In the genomic region with DNA sequence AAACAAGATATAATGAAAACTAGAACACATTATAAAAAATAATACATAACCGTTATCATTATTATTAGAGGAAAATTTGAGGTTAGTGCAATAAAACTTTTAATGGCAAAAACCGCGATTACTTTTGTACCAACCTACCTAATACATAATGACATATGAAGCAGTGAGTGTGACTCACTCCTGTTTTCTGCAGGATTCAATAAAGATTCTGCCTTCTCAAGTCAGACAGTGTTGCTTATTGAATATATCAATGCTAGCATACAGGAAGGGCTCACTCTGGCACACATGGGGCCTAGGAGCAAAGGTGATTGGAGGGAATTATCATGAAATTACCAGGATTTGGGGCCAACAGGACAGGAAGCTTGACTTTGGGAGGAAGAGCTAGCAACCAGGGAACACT, we compare ENCODE assay signal across 35 cellular contexts.
"Had no signal": no experiment of that assay in that cellular context is flagged by ENCODE, and none has a peak within 500 bp of the region (broad histone marks: within the 10 kb centered on the region; RNA-seq: fewer than 3 reads in every experiment).

No MANE protein-coding gene starts in this region.

- H3K27ac ChIP-seq: ascending aorta, cardiac muscle cell, VCaP had no signal

- H3K9me3 ChIP-seq: ascending aorta had no signal

- H3K36me3 ChIP-seq: ascending aorta, cardiac muscle cell had no signal

- H3K4me3 Mint-ChIP-seq: activated B cell treated with CpG ODN at 0.5 μM for 24 hours; activated CD4-positive, alpha-beta memory T cell treated with anti-CD3 and anti-CD28 coated beads for 36 hours; activated CD4-positive, alpha-beta T cell treated with anti-CD3 and anti-CD28 coated beads, Interleukin-2, amount 10 ng/mL, durations not matched to agents 24 days and 14 days; activated CD8-positive, alpha-beta T cell treated with anti-CD3 and anti-CD28 coated beads for 36 hours; activated naive CD4-positive, alpha-beta T cell treated with anti-CD3 and anti-CD28 coated beads, Interleukin-2, amount 10 ng/mL, durations not matched to agents 7 days and 5 days; activated naive CD4-positive, alpha-beta T cell treated with anti-CD3 and anti-CD28 coated beads, Interleukin-2, amount 50 U/mL, for 24 hours; activated naive CD8-positive, alpha-beta T cell; activated naive CD8-positive, alpha-beta T cell treated with anti-CD3 and anti-CD28 coated beads, Interleukin-2, amount 10 ng/mL, durations not matched to agents 7 days and 5 days; activated naive CD8-positive, alpha-beta T cell treated with anti-CD3 and anti-CD28 coated beads, Interleukin-2, amount 50 U/mL, for 24 hours; activated T-cell treated with anti-CD3 and anti-CD28 coated beads, Interleukin-2, amount 50 U/mL, for 24 hours; brain; central memory CD8-positive, alpha-beta T cell; T-helper 1 cell treated with Interleukin-12 subunit alpha and Interleukin-12 subunit beta and Interleukin-4 antibody, amounts not matched to agents 30 μg/mL and 1 μg/mL, for 36 hours; T-helper 2 cell treated with Interferon-gamma antibody and Interleukin-4, amounts not matched to agents 5 μg/mL and 100 μg/mL, for 36 hours had no signal

- H3K27ac Mint-ChIP-seq: activated B cell treated with CpG ODN at 0.5 μM for 24 hours; activated CD4-positive, alpha-beta memory T cell treated with anti-CD3 and anti-CD28 coated beads for 36 hours; activated CD4-positive, alpha-beta T cell treated with anti-CD3 and anti-CD28 coated beads, Interleukin-2, amount 10 ng/mL, durations not matched to agents 24 days and 14 days; activated CD8-positive, alpha-beta T cell treated with anti-CD3 and anti-CD28 coated beads for 36 hours; activated naive CD4-positive, alpha-beta T cell treated with anti-CD3 and anti-CD28 coated beads, Interleukin-2, amount 10 ng/mL, durations not matched to agents 7 days and 5 days; activated naive CD4-positive, alpha-beta T cell treated with anti-CD3 and anti-CD28 coated beads, Interleukin-2, amount 50 U/mL, for 24 hours; activated naive CD8-positive, alpha-beta T cell; activated naive CD8-positive, alpha-beta T cell treated with anti-CD3 and anti-CD28 coated beads, Interleukin-2, amount 10 ng/mL, durations not matched to agents 7 days and 5 days; activated naive CD8-positive, alpha-beta T cell treated with anti-CD3 and anti-CD28 coated beads, Interleukin-2, amount 50 U/mL, for 24 hours; activated T-cell treated with anti-CD3 and anti-CD28 coated beads, Interleukin-2, amount 50 U/mL, for 24 hours; activated T-helper 2 cell treated with anti-CD3 and anti-CD28 coated beads, Interferon-gamma antibody, Interleukin-2, Interleukin-4, amounts not matched to agents 10 μg/mL and 5 μg/mL and 100 μg/mL, durations not matched to agents 14 hours and 24 hours and 36 hours; brain; T-helper 1 cell treated with Interleukin-12 subunit alpha and Interleukin-12 subunit beta and Interleukin-4 antibody, amounts not matched to agents 30 μg/mL and 1 μg/mL, for 36 hours; T-helper 2 cell treated with Interferon-gamma antibody and Interleukin-4, amounts not matched to agents 5 μg/mL and 100 μg/mL, for 36 hours had no signal

- DNase-seq: activated B cell treated with CpG ODN at 0.5 μM for 24 hours; activated CD4-positive, alpha-beta memory T cell treated with anti-CD3 and anti-CD28 coated beads for 36 hours; activated CD4-positive, alpha-beta T cell treated with anti-CD3 and anti-CD28 coated beads for 4 hours; activated CD4-positive, alpha-beta T cell treated with anti-CD3 and anti-CD28 coated beads, Interleukin-2, amount 10 ng/mL, durations not matched to agents 24 days and 14 days; activated CD4-positive, alpha-beta T cell treated with anti-CD3 and anti-CD28 coated beads, Interleukin-2, amount 50 U/mL, for 1 hour; activated CD4-positive, alpha-beta T cell treated with anti-CD3 and anti-CD28 coated beads, Interleukin-2, amount 50 U/mL, for 4 hours; activated CD4-positive, CD25-positive, alpha-beta regulatory T cell treated with anti-CD3 and anti-CD28 coated beads, Interleukin-2, amount 50 U/mL, for 72 hours; activated CD8-positive, alpha-beta memory T cell treated with anti-CD3 and anti-CD28 coated beads, Interleukin-2, amount 50 U/mL, for 4 hours; activated CD8-positive, alpha-beta T cell treated with anti-CD3 and anti-CD28 coated beads for 36 hours; activated effector memory CD4-positive, alpha-beta T cell treated with Interleukin-2 at 50 U/mL for 16 hours; activated gamma-delta T cell; activated naive CD4-positive, alpha-beta T cell treated with anti-CD3 and anti-CD28 coated beads, Interleukin-2, amount 10 ng/mL, durations not matched to agents 7 days and 5 days; activated naive CD4-positive, alpha-beta T cell treated with Interleukin-2 at 50 U/mL for 16 hours; activated naive CD8-positive, alpha-beta T cell treated with anti-CD3 and anti-CD28 coated beads, Interleukin-2, amount 10 ng/mL, durations not matched to agents 7 days and 5 days; activated naive CD8-positive, alpha-beta T cell treated with anti-CD3 and anti-CD28 coated beads, Interleukin-2, amount 50 U/mL, for 24 hours; activated T-cell treated with anti-CD3 and anti-CD28 coated beads for 4 hours; activated T-cell treated with anti-CD3 and anti-CD28 coated beads, Interleukin-2, amount 50 U/mL, for 24 hours; activated T-cell treated with anti-CD3 and anti-CD28 coated beads, Interleukin-2, amount 50 U/mL, for 48 hours; amygdala; anterior cingulate cortex; caudate nucleus; cerebellar nuclear complex; T-helper 1 cell; T-helper 2 cell; T-helper 9 cell had no signal

- H3K27me3 Mint-ChIP-seq: activated B cell treated with CpG ODN at 0.5 μM for 24 hours; activated CD4-positive, alpha-beta memory T cell treated with anti-CD3 and anti-CD28 coated beads for 36 hours; activated CD4-positive, alpha-beta T cell treated with anti-CD3 and anti-CD28 coated beads, Interleukin-2, amount 10 ng/mL, durations not matched to agents 24 days and 14 days; activated CD8-positive, alpha-beta T cell treated with anti-CD3 and anti-CD28 coated beads for 36 hours; activated naive CD4-positive, alpha-beta T cell treated with anti-CD3 and anti-CD28 coated beads, Interleukin-2, amount 10 ng/mL, durations not matched to agents 7 days and 5 days; activated naive CD4-positive, alpha-beta T cell treated with anti-CD3 and anti-CD28 coated beads, Interleukin-2, amount 50 U/mL, for 24 hours; activated naive CD8-positive, alpha-beta T cell; activated naive CD8-positive, alpha-beta T cell treated with anti-CD3 and anti-CD28 coated beads, Interleukin-2, amount 10 ng/mL, durations not matched to agents 7 days and 5 days; activated naive CD8-positive, alpha-beta T cell treated with anti-CD3 and anti-CD28 coated beads, Interleukin-2, amount 50 U/mL, for 24 hours; activated T-cell treated with anti-CD3 and anti-CD28 coated beads, Interleukin-2, amount 50 U/mL, for 24 hours; central memory CD8-positive, alpha-beta T cell had no signal

- H3K36me3 Mint-ChIP-seq: activated CD4-positive, alpha-beta memory T cell treated with anti-CD3 and anti-CD28 coated beads for 36 hours; activated naive CD4-positive, alpha-beta T cell treated with anti-CD3 and anti-CD28 coated beads, Interleukin-2, amount 10 ng/mL, durations not matched to agents 7 days and 5 days; activated naive CD4-positive, alpha-beta T cell treated with anti-CD3 and anti-CD28 coated beads, Interleukin-2, amount 50 U/mL, for 24 hours; activated naive CD8-positive, alpha-beta T cell; activated naive CD8-positive, alpha-beta T cell treated with anti-CD3 and anti-CD28 coated beads, Interleukin-2, amount 10 ng/mL, durations not matched to agents 7 days and 5 days; brain had no signal

- ATAC-seq: activated CD8-positive, alpha-beta T cell treated with anti-CD3 and anti-CD28 coated beads for 36 hours; activated naive CD8-positive, alpha-beta T cell treated with anti-CD3 and anti-CD28 coated beads, Interleukin-2, amount 50 U/mL, for 24 hours had no signal

- H3K4me1 Mint-ChIP-seq: activated B cell treated with CpG ODN at 0.5 μM for 24 hours; activated CD4-positive, alpha-beta T cell treated with anti-CD3 and anti-CD28 coated beads, Interleukin-2, amount 10 ng/mL, durations not matched to agents 24 days and 14 days; activated naive CD4-positive, alpha-beta T cell treated with anti-CD3 and anti-CD28 coated beads, Interleukin-2, amount 10 ng/mL, durations not matched to agents 7 days and 5 days; activated naive CD4-positive, alpha-beta T cell treated with anti-CD3 and anti-CD28 coated beads, Interleukin-2, amount 50 U/mL, for 24 hours; activated naive CD8-positive, alpha-beta T cell treated with anti-CD3 and anti-CD28 coated beads, Interleukin-2, amount 10 ng/mL, durations not matched to agents 7 days and 5 days; activated naive CD8-positive, alpha-beta T cell treated with anti-CD3 and anti-CD28 coated beads, Interleukin-2, amount 50 U/mL, for 24 hours; brain; central memory CD8-positive, alpha-beta T cell had no signal

- H3K27me3 ChIP-seq: ascending aorta, cardiac muscle cell had no signal

- H3K4me3 ChIP-seq: ascending aorta, cardiac muscle cell had no signal

- H3K9me3 Mint-ChIP-seq: activated CD4-positive, alpha-beta T cell treated with anti-CD3 and anti-CD28 coated beads, Interleukin-2, amount 10 ng/mL, durations not matched to agents 24 days and 14 days; activated CD8-positive, alpha-beta T cell treated with anti-CD3 and anti-CD28 coated beads for 36 hours; activated naive CD4-positive, alpha-beta T cell treated with anti-CD3 and anti-CD28 coated beads, Interleukin-2, amount 10 ng/mL, durations not matched to agents 7 days and 5 days; activated naive CD8-positive, alpha-beta T cell treated with anti-CD3 and anti-CD28 coated beads, Interleukin-2, amount 10 ng/mL, durations not matched to agents 7 days and 5 days; activated T-helper 2 cell treated with anti-CD3 and anti-CD28 coated beads, Interferon-gamma antibody, Interleukin-2, Interleukin-4, amounts not matched to agents 10 μg/mL and 5 μg/mL and 100 μg/mL, durations not matched to agents 14 hours and 24 hours and 36 hours; brain; T-helper 2 cell treated with Interferon-gamma antibody and Interleukin-4, amounts not matched to agents 5 μg/mL and 100 μg/mL, for 36 hours had no signal
